ENCODE assay signal across 18 cellular contexts in genomic region chrX:143854006-143854405, GRCh38. TPM values are rescaled to one million over a fixed set of nuclear protein-coding genes. Genes with fewer than 3 reads are reported as not detected.
DNase-seq lines count a peak whose midpoint lies in the region; ATAC-seq and TF ChIP-seq lines count a peak whose summit lies in the region.
"Had no signal": no experiment of that assay in that cellular context is flagged by ENCODE, and none has a peak within 500 bp of the region (broad histone marks: within the 10 kb centered on the region; RNA-seq: fewer than 3 reads in every experiment).

No MANE protein-coding gene starts in this region.

- H3K9me1 ChIP-seq in IMR-90 (ENCODE audit: insufficient read depth, low read length) = no peaks in the 10 kb centered on the region

- H4K8ac ChIP-seq in IMR-90 (ENCODE audit: low read depth in 2 of 2, low read length in 2 of 2) = no peak overlapping the region

- H3K4me3 Mint-ChIP-seq in type B pancreatic cell = no peak overlapping the region
- H3K4me3 Mint-ChIP-seq: natural killer cell treated with Interleukin-12 subunit alpha and Interleukin-12 subunit beta and Interleukin-15 and Interleukin-18, amount 100 ng/mL, for 72 hours had no signal

- H4K91ac ChIP-seq in IMR-90 (ENCODE audit: insufficient read depth, low read depth, low read length) = no peak overlapping the region

- H2AFZ ChIP-seq in IMR-90 (replicated peaks; ENCODE audit: low read length, poor library complexity) (no peak overlapping the region), SK-N-SH (ENCODE audit: low read depth) (peak overlapping the region; percentile 44; the same call in 1 of the 2 replicates)

- H3K9me2 ChIP-seq in SK-N-SH = no peaks in the 10 kb centered on the region

- H3K27me3 Mint-ChIP-seq in type B pancreatic cell = no peaks in the 10 kb centered on the region

- dilution Hi-C loops in IMR-90 (cut with HindIII; ENCODE audit: low sequenced_read_pairs, unreplicated experiment) = no loop called here

- H2AK5ac ChIP-seq in IMR-90 (ENCODE audit: low read depth, low read length) = no peak overlapping the region

- H3K4me2 ChIP-seq in IMR-90 (ENCODE audit: low read depth, low read length) (no peak overlapping the region), SK-N-SH (peak overlapping the region; percentile 42; the same call in 1 of the 2 replicates)

- H3K27ac ChIP-seq in A673 (ENCODE audit: low read depth, low read length, poor library complexity, severe bottlenecking) = peak overlapping the region; percentile 61
- H3K27ac ChIP-seq in IMR-90 (ENCODE audit: insufficient read depth, low read length) = no peak overlapping the region
- H3K27ac ChIP-seq in SK-N-SH (ENCODE audit: low read depth in 2 of 2, low read length in 1 of 2) = peak overlapping the region; percentile 70 to 80; a peak in 3 of 4 replicates
- no peak overlapping the region for H3K27ac ChIP-seq in body of pancreas
- H3K27ac ChIP-seq: spleen, transverse colon, VCaP had no signal

- peaks cover 8% of the 10 kb centered on the region for H3K4me1 ChIP-seq in A673 (ENCODE audit: insufficient read depth, low read length, poor library complexity, severe bottlenecking)
- no peaks in the 10 kb centered on the region for H3K4me1 ChIP-seq in IMR-90 (ENCODE audit: control insufficient read depth, insufficient read depth, low read length)
- peaks cover 0 to 7% of the 10 kb centered on the region in 2 experiments; a peak in 3 of 4 replicates for H3K4me1 ChIP-seq in SK-N-SH (ENCODE audit: control insufficient read depth in 1 of 2, insufficient read depth in 2 of 2, low read depth in 1 of 2, low read length in 1 of 2)
- no peaks in the 10 kb centered on the region for H3K4me1 ChIP-seq in body of pancreas
- H3K4me1 ChIP-seq: spleen, transverse colon had no signal

- TF ChIP-seq RAD21 in IMR-90 (IDR thresholded peaks at IDR 0.05; ENCODE audit: low read length) = no peak
- TF ChIP-seq RAD21 in SK-N-SH (IDR thresholded peaks at IDR 0.05; ENCODE audit: low read length) = no peak

- POLR2A ChIA-PET in A673 (lab: Charles Lee; ENCODE audit: low non-redundant PET) = no interaction called here
- POLR2A ChIA-PET in IMR-90 (lab: Charles Lee; ENCODE audit: unreplicated experiment) = no interaction called here
- POLR2A ChIA-PET in SK-N-SH (lab: Yijun Ruan, JAX) = no interaction called here

- no peak overlapping the region for H3K9ac ChIP-seq in IMR-90 (ENCODE audit: low read depth, low read length)
- H3K9ac ChIP-seq in SK-N-SH = no peak overlapping the region

- BruUV-seq in A673 (replicated peaks; lab: Mats Ljungman, UMichigan) (no TSS peak), IMR-90 (replicated peaks; lab: Mats Ljungman, UMichigan) (no TSS peak)

- no peaks in the 10 kb centered on the region for H4K20me1 ChIP-seq in IMR-90 (ENCODE audit: insufficient read depth, low read length)
- H4K20me1 ChIP-seq in SK-N-SH (ENCODE audit: insufficient read depth) = no peaks in the 10 kb centered on the region

- intact Hi-C loops in A673 (cut with micrococcal nuclease; ENCODE audit: unreplicated experiment) = no loop called here
- intact Hi-C loops in IMR-90 (cut with micrococcal nuclease) = no loop called here
- intact Hi-C loops in body of pancreas (cut with DNase I) = no loop called here

- ATAC-seq in IMR-90 (ENCODE audit: low read depth) = no peak
- no peak for ATAC-seq in HG03442 (IDR thresholded peaks at IDR 0.05; ENCODE audit: unreplicated experiment)
- ATAC-seq in body of pancreas = no peak
- ATAC-seq: left cardiac atrium; natural killer cell treated with Interleukin-12 subunit alpha and Interleukin-12 subunit beta and Interleukin-15 and Interleukin-18, amount 100 ng/mL, for 72 hours had no signal

- CTCF ChIA-PET in A673 (lab: Charles Lee) = no interaction called here
- CTCF ChIA-PET in IMR-90 (lab: Yijun Ruan, JAX) = no interaction called here
- CTCF ChIA-PET in SK-N-SH (lab: Yijun Ruan, JAX) = no interaction called here

- H3K9me3 ChIP-seq in A673 (ENCODE audit: low read depth, low read length, poor library complexity, severe bottlenecking) (no peaks in the 10 kb centered on the region), IMR-90 (ENCODE audit: control insufficient read depth, insufficient read depth, low read length) (no peaks in the 10 kb centered on the region), SK-N-SH (no peaks in the 10 kb centered on the region), body of pancreas (no peaks in the 10 kb centered on the region)
- H3K9me3 ChIP-seq: transverse colon had no signal

- H3K4me1 Mint-ChIP-seq in type B pancreatic cell (ENCODE audit: unreplicated experiment) = no peaks in the 10 kb centered on the region

- no peak overlapping the region for H3K56ac ChIP-seq in IMR-90 (ENCODE audit: extremely low read depth, insufficient read depth, low read length)

- H3K27me3 ChIP-seq in A673 (replicated peaks; ENCODE audit: insufficient read depth, low read depth, low read length, poor library complexity) = no peaks in the 10 kb centered on the region
- no peaks in the 10 kb centered on the region for H3K27me3 ChIP-seq in IMR-90 (ENCODE audit: control insufficient read depth, insufficient read depth, low read length)
- no peaks in the 10 kb centered on the region for H3K27me3 ChIP-seq in SK-N-SH (ENCODE audit: insufficient read depth)
- no peaks in the 10 kb centered on the region for H3K27me3 ChIP-seq in body of pancreas
- H3K27me3 ChIP-seq: spleen, transverse colon had no signal

- TF ChIP-seq CTCF in A673 (conservative IDR thresholded peaks at IDR 0.05; ENCODE audit: low read depth, low read length) (no peak), IMR-90 (conservative IDR thresholded peaks at IDR 0.05; ENCODE audit: low read depth, low read length) (no peak), SK-N-SH (IDR thresholded peaks at IDR 0.05) (no peak), foreskin fibroblast (IDR thresholded peaks at IDR 0.05; ENCODE audit: low read depth, low read length) (no peak), body of pancreas (IDR thresholded peaks at IDR 0.05) (no peak), type B pancreatic cell (conservative IDR thresholded peaks at IDR 0.05) (no peak)

- H3K4me3 ChIP-seq in A673 (ENCODE audit: low read depth, low read length, poor library complexity, severe bottlenecking) = no peak overlapping the region
- H3K4me3 ChIP-seq in IMR-90 (ENCODE audit: insufficient read depth, low read depth, low read length) = no peak overlapping the region
- no peak overlapping the region for H3K4me3 ChIP-seq in SK-N-SH (ENCODE audit: low read depth in 2 of 2, low read length in 1 of 2)
- no peak overlapping the region for H3K4me3 ChIP-seq in foreskin fibroblast (ENCODE audit: low read depth in 1 of 2, low read length in 2 of 2)
- H3K4me3 ChIP-seq in body of pancreas = no peak overlapping the region
- H3K4me3 ChIP-seq: spleen, transverse colon had no signal

- H3K36me3 ChIP-seq in A673 (ENCODE audit: insufficient read depth, low read length, poor library complexity, severe bottlenecking) (no peaks in the 10 kb centered on the region), IMR-90 (ENCODE audit: control insufficient read depth, insufficient read depth, low read length) (no peaks in the 10 kb centered on the region), SK-N-SH (replicated peaks in 1 of 2; ENCODE audit: control insufficient read depth in 1 of 2, insufficient read depth in 2 of 2, low read length in 1 of 2) (no peaks in the 10 kb centered on the region), body of pancreas (replicated peaks in 1 of 2; ENCODE audit: insufficient read depth in 1 of 2, low read depth in 2 of 2) (no peaks in the 10 kb centered on the region)
- H3K36me3 ChIP-seq: spleen, transverse colon had no signal

- H3K23ac ChIP-seq in IMR-90 (ENCODE audit: low read depth, low read length) = no peak overlapping the region

- no peaks in the 10 kb centered on the region for H3K36me3 Mint-ChIP-seq in type B pancreatic cell
- H3K36me3 Mint-ChIP-seq: natural killer cell treated with Interleukin-12 subunit alpha and Interleukin-12 subunit beta and Interleukin-15 and Interleukin-18, amount 100 ng/mL, for 72 hours had no signal

- H3K9me3 Mint-ChIP-seq in type B pancreatic cell = no peaks in the 10 kb centered on the region
- H3K9me3 Mint-ChIP-seq: natural killer cell treated with Interleukin-12 subunit alpha and Interleukin-12 subunit beta and Interleukin-15 and Interleukin-18, amount 100 ng/mL, for 72 hours had no signal

- DNase-seq in A673 (ENCODE audit: low spot score) (peak; percentile 73), IMR-90 (peak; percentile 11), SK-N-SH (no peak), foreskin fibroblast (peak; percentile 1 to 23), body of pancreas (no peak), type B pancreatic cell (ENCODE audit: extremely low spot score, unreplicated experiment) (no peak), NCI-H2107 treated with DMSO at 0.1 percent for 48 hours (lab: John Stamatoyannopoulos, UW; ENCODE audit: unreplicated experiment) (no peak)
- DNase-seq: amygdala, Karpas-422, left cardiac atrium, spleen, transverse colon had no signal

- H3K27ac Mint-ChIP-seq in type B pancreatic cell = no peak overlapping the region
- H3K27ac Mint-ChIP-seq: natural killer cell treated with Interleukin-12 subunit alpha and Interleukin-12 subunit beta and Interleukin-15 and Interleukin-18, amount 100 ng/mL, for 72 hours had no signal

- H3K18ac ChIP-seq in IMR-90 (ENCODE audit: low read depth, low read length) = no peak overlapping the region

- no peak overlapping the region for H2BK15ac ChIP-seq in IMR-90 (ENCODE audit: low read depth, low read length)

- no peaks in the 10 kb centered on the region for H3K79me1 ChIP-seq in IMR-90 (ENCODE audit: low read depth in 1 of 2, low read length in 2 of 2)

- TF ChIP-seq EP300 in SK-N-SH (IDR thresholded peaks at IDR 0.05; ENCODE audit: borderline replicate concordance in 1 of 2, low read depth in 1 of 2, low read length in 1 of 2) = peak in 1 of 2 experiments; percentile 41; a peak in 1 of 4 replicates

- H4K5ac ChIP-seq in IMR-90 (ENCODE audit: low read depth, low read length) = no peak overlapping the region

- H2BK5ac ChIP-seq in IMR-90 (ENCODE audit: low read depth, low read length, poor library complexity, severe bottlenecking) = no peak overlapping the region

- no peak overlapping the region for H2AK9ac ChIP-seq in IMR-90 (replicated peaks; ENCODE audit: low read depth, low read length, poor library complexity)

- no peak for TF ChIP-seq POLR2A in IMR-90 (IDR thresholded peaks at IDR 0.05; ENCODE audit: low read depth, low read length)
- TF ChIP-seq POLR2A in body of pancreas (IDR thresholded peaks at IDR 0.05) = no peak

- in situ Hi-C loops in IMR-90 (cut with MboI; ENCODE audit: low sequenced_read_pairs) = no loop called here

- no peak overlapping the region for H2BK120ac ChIP-seq in IMR-90 (ENCODE audit: low read depth, low read length)

- no peak overlapping the region for H3K4ac ChIP-seq in IMR-90 (ENCODE audit: low read depth, low read length)

- H3K79me2 ChIP-seq in SK-N-SH (ENCODE audit: insufficient read depth) = no peaks in the 10 kb centered on the region

- WGBS in IMR-90 (ENCODE audit: extremely low coverage in 2 of 2, insufficient read length in 1 of 2), 2 experiments = no CpG with 5 or more reads among the region's 2 CpGs
- WGBS in SK-N-SH (ENCODE audit: low lambda C conversion rate) = under 1% methylated on average over 2 of the region's 2 CpGs
- WGBS in body of pancreas, 2 donors = 43 to 51% methylated on average over 2 of the region's 2 CpGs

- H3F3A ChIP-seq in SK-N-SH (replicated peaks; ENCODE audit: insufficient read depth) = peaks cover 22% of the 10 kb centered on the region

- no peak overlapping the region for H3K14ac ChIP-seq in IMR-90 (replicated peaks; ENCODE audit: low read depth, low read length)

- no peak overlapping the region for H2BK20ac ChIP-seq in IMR-90 (ENCODE audit: low read depth, low read length)

RNA-seq across cellular contexts. Expression of gene UBE2NL, which starts 29.9 kb away (rescaled TPM):
- not detected in 2 replicates for total RNA-seq in A673 (2021)
- not detected in 2 replicates for total RNA-seq in IMR-90 (2012; rRNA removed)
- polyA plus RNA-seq in IMR-90 (2012; rRNA removed) = not detected in 2 replicates
- polyA plus RNA-seq in IMR-90 (2012; cell fraction: cytosol; rRNA removed) = not detected in 2 replicates
- polyA plus RNA-seq in IMR-90 (2012; cell fraction: nucleus; rRNA removed; ENCODE audit: low replicate concordance) = not detected in 2 replicates
- not detected in 2 replicates for polyA plus RNA-seq in SK-N-SH (2012; rRNA removed)
- not detected in 2 replicates for polyA plus RNA-seq in SK-N-SH (2012; cell fraction: cytosol; rRNA removed)
- not detected in 2 replicates for polyA plus RNA-seq in SK-N-SH (2012; cell fraction: nucleus; rRNA removed)
- total RNA-seq in body of pancreas = not detected
- not detected in 2 replicates for total RNA-seq in type B pancreatic cell (ENCODE audit: low replicate concordance)
- total RNA-seq: Daoy; endothelial cell of umbilical vein; left cardiac atrium; natural killer cell treated with Interleukin-12 subunit alpha and Interleukin-12 subunit beta and Interleukin-15 and Interleukin-18, amount 100 ng/mL, for 72 hours; spleen; transverse colon had no signal
- polyA plus RNA-seq: AG04450, endothelial cell of umbilical vein, spleen had no signal

Comparison
In these comparisons a context has a peak if more than half of its experiments do, and no peak if none do; other contexts are left out.
1. DNase-seq: peak in A673 (single experiment), IMR-90 (single experiment) and foreskin fibroblast (2 of 2); none in SK-N-SH (single experiment), body of pancreas (0 of 4), type B pancreatic cell (single experiment) and NCI-H2107 treated with DMSO at 0.1 percent for 48 hours (single experiment).
2. H3K27ac ChIP-seq: peak in A673 (single experiment) and SK-N-SH (2 of 2); none in IMR-90 (single experiment) and body of pancreas (0 of 4).